1 cellular context compared by ENCODE assay signal in the genomic region with DNA sequence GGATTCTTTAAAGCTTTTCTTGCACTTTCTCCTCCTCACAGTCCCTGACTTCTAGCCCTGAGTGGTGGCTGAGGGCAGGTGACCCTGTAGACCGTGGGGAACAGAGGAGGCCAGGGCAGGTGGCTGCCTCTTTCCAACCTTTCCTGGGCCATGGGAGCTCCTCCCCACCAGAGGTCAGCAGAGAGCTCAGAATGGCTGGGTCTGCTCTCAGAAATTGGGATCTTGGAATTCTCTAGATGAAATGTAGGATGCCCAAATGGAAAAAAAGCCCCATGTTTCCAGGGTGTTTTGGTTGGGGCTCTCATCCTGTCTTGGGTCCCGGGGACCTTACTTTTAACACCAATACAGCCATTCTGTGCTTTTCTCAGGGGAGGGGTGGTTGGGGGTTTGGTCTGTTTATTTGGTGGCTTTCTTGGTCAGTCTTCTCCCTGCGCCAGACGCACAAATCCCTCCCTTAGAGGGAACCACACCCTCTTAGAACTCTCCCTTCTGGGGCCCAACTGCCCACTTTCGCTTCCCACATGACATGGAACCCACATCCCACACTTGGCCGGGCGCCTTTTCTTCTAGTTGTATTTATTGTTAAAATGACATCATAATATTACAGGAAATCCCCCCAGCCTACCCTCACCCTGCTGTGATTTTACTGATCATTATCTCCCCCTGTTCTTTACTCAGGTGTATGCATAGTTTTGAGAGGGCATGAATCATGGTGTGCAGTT.
A peak's percentile ranks its signal among the peaks of the same experiment; 100 is the strongest.
TF ChIP-seq lines count a peak whose summit lies in the region.

No MANE protein-coding gene starts in this region.

TF ChIP-seq in HepG2, 621 proteins besides CTCF, POLR2A, EP300 and RAD21 (continued from another document and continues in another):
- TF ChIP-seq ZNF687 (CRISPR knock-in tag; IDR thresholded peaks at IDR 0.05): peak; percentile 25; the same call in 1 of the 2 replicates
- TF ChIP-seq ZNF775 (CRISPR knock-in tag; IDR thresholded peaks at IDR 0.05; ENCODE audit: borderline replicate concordance): no peak
- TF ChIP-seq LBX2 (CRISPR knock-in tag; IDR thresholded peaks at IDR 0.05; ENCODE audit: borderline replicate concordance): no peak
- TF ChIP-seq GATAD2A (CRISPR knock-in tag; IDR thresholded peaks at IDR 0.05): 0 out of 2 replicates have a peak, but pooled peaks have one; percentile 27
- 0 out of 2 replicates have a peak, but pooled peaks have one; percentile 40 for TF ChIP-seq ZNF567 (CRISPR knock-in tag; IDR thresholded peaks at IDR 0.05; ENCODE audit: borderline replicate concordance)
- no peak for TF ChIP-seq ZNF83 (CRISPR knock-in tag; IDR thresholded peaks at IDR 0.05; ENCODE audit: borderline replicate concordance)
- no peak for TF ChIP-seq BORCS8-MEF2B (CRISPR knock-in tag; IDR thresholded peaks at IDR 0.05)
- no peak for TF ChIP-seq NONO (IDR thresholded peaks at IDR 0.05)
- no peak for TF ChIP-seq NONO (CRISPR knock-in tag; conservative IDR thresholded peaks at IDR 0.05)
- no peak for TF ChIP-seq SOX6 (IDR thresholded peaks at IDR 0.05)
- TF ChIP-seq SOX6 (CRISPR knock-in tag; IDR thresholded peaks at IDR 0.05): no peak
- no peak for TF ChIP-seq ZNF235 (CRISPR knock-in tag; IDR thresholded peaks at IDR 0.05; ENCODE audit: borderline replicate concordance)
- TF ChIP-seq HOXA5 (CRISPR knock-in tag; IDR thresholded peaks at IDR 0.05): 0 out of 2 replicates have a peak, but pooled peaks have one; percentile 21
- TF ChIP-seq, protein P1, sequence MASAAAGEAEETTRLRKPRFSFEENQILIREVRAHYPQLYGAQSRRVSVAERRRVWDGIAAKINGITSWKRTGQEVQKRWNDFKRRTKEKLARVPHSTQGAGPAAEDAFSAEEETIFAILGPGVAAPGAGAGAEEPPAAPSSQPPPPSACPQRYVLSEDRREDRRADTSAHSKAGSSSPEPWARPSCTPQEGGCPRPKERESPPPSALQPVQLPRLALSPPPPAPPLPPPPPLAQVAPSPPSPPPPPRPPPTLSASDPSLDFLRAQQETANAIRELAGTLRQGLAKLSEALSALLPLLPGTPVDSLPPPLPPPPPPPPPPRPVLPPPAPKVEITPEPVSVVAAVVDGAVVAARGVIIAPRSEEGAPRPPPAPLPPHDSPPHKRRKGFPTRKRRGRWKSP (CRISPR knock-in tag; IDR thresholded peaks at IDR 0.05): no peak
- TF ChIP-seq THRA (CRISPR knock-in tag; IDR thresholded peaks at IDR 0.05; ENCODE audit: borderline replicate concordance): no peak
- TF ChIP-seq SMAD3 (CRISPR knock-in tag; IDR thresholded peaks at IDR 0.05): no peak
- TF ChIP-seq DZIP1 (CRISPR knock-in tag; IDR thresholded peaks at IDR 0.05): no peak
- no peak for TF ChIP-seq ZNF598 (CRISPR knock-in tag; IDR thresholded peaks at IDR 0.05; ENCODE audit: borderline replicate concordance)
- TF ChIP-seq, protein P2, sequence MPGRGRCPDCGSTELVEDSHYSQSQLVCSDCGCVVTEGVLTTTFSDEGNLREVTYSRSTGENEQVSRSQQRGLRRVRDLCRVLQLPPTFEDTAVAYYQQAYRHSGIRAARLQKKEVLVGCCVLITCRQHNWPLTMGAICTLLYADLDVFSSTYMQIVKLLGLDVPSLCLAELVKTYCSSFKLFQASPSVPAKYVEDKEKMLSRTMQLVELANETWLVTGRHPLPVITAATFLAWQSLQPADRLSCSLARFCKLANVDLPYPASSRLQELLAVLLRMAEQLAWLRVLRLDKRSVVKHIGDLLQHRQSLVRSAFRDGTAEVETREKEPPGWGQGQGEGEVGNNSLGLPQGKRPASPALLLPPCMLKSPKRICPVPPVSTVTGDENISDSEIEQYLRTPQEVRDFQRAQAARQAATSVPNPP (CRISPR knock-in tag; IDR thresholded peaks at IDR 0.05): no peak
- TF ChIP-seq, protein P3, sequence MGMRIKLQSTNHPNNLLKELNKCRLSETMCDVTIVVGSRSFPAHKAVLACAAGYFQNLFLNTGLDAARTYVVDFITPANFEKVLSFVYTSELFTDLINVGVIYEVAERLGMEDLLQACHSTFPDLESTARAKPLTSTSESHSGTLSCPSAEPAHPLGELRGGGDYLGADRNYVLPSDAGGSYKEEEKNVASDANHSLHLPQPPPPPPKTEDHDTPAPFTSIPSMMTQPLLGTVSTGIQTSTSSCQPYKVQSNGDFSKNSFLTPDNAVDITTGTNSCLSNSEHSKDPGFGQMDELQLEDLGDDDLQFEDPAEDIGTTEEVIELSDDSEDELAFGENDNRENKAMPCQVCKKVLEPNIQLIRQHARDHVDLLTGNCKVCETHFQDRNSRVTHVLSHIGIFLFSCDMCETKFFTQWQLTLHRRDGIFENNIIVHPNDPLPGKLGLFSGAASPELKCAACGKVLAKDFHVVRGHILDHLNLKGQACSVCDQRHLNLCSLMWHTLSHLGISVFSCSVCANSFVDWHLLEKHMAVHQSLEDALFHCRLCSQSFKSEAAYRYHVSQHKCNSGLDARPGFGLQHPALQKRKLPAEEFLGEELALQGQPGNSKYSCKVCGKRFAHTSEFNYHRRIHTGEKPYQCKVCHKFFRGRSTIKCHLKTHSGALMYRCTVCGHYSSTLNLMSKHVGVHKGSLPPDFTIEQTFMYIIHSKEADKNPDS (CRISPR knock-in tag; IDR thresholded peaks at IDR 0.05): no peak
- no peak for TF ChIP-seq ZNF678 (CRISPR knock-in tag; IDR thresholded peaks at IDR 0.05)
- TF ChIP-seq, protein P4, sequence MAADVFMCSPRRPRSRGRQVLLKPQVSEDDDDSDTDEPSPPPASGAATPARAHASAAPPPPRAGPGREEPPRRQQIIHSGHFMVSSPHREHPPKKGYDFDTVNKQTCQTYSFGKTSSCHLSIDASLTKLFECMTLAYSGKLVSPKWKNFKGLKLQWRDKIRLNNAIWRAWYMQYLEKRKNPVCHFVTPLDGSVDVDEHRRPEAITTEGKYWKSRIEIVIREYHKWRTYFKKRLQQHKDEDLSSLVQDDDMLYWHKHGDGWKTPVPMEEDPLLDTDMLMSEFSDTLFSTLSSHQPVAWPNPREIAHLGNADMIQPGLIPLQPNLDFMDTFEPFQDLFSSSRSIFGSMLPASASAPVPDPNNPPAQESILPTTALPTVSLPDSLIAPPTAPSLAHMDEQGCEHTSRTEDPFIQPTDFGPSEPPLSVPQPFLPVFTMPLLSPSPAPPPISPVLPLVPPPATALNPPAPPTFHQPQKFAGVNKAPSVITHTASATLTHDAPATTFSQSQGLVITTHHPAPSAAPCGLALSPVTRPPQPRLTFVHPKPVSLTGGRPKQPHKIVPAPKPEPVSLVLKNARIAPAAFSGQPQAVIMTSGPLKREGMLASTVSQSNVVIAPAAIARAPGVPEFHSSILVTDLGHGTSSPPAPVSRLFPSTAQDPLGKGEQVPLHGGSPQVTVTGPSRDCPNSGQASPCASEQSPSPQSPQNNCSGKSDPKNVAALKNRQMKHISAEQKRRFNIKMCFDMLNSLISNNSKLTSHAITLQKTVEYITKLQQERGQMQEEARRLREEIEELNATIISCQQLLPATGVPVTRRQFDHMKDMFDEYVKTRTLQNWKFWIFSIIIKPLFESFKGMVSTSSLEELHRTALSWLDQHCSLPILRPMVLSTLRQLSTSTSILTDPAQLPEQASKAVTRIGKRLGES (CRISPR knock-in tag; IDR thresholded peaks at IDR 0.05; ENCODE audit: borderline replicate concordance): no peak
- TF ChIP-seq SUZ12 (IDR thresholded peaks at IDR 0.05; ENCODE audit: low read depth, low read length): no peak
- TF ChIP-seq, protein P5, sequence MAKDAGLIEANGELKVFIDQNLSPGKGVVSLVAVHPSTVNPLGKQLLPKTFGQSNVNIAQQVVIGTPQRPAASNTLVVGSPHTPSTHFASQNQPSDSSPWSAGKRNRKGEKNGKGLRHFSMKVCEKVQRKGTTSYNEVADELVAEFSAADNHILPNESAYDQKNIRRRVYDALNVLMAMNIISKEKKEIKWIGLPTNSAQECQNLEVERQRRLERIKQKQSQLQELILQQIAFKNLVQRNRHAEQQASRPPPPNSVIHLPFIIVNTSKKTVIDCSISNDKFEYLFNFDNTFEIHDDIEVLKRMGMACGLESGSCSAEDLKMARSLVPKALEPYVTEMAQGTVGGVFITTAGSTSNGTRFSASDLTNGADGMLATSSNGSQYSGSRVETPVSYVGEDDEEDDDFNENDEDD (CRISPR knock-in tag; IDR thresholded peaks at IDR 0.05; ENCODE audit: borderline replicate concordance): no peak
- 0 out of 2 replicates have a peak, but pooled peaks have one; percentile 21 for TF ChIP-seq TEAD2 (CRISPR knock-in tag; IDR thresholded peaks at IDR 0.05)
- no peak for TF ChIP-seq ZBTB34 (CRISPR knock-in tag; IDR thresholded peaks at IDR 0.05)
- TF ChIP-seq ZNF501 (CRISPR knock-in tag; IDR thresholded peaks at IDR 0.05): 0 out of 2 replicates have a peak, but pooled peaks have one; percentile 49
- TF ChIP-seq SP140L (CRISPR knock-in tag; IDR thresholded peaks at IDR 0.05; ENCODE audit: borderline replicate concordance): no peak
- TF ChIP-seq RBM39 (IDR thresholded peaks at IDR 0.05; ENCODE audit: low read depth, low read length, poor library complexity, severe bottlenecking): no peak
- no peak for TF ChIP-seq FIP1L1 (IDR thresholded peaks at IDR 0.05; ENCODE audit: borderline replicate concordance, insufficient read depth, low read depth, low read length)
- TF ChIP-seq ZFP90 (CRISPR knock-in tag; IDR thresholded peaks at IDR 0.05; ENCODE audit: borderline replicate concordance): no peak
- TF ChIP-seq ZMAT3 (CRISPR knock-in tag; conservative IDR thresholded peaks at IDR 0.05): no peak
